ENCODE assay signal across 1 cellular context in genomic region chr15:31365655-31366127, GRCh38.
A peak's percentile ranks its signal among the peaks of the same experiment; 100 is the strongest.
TF ChIP-seq lines count a peak whose summit lies in the region.

No MANE protein-coding gene starts in this region.

TF ChIP-seq in K562, 482 proteins besides CTCF, POLR2A, EP300 and RAD21 (continued from another document and continues in another):
- TF ChIP-seq ZNF589 (CRISPR knock-in tag; IDR thresholded peaks at IDR 0.05; ENCODE audit: low read depth) (peak; percentile 39; the same call in 1 of the 2 replicates), ZBTB7A (IDR thresholded peaks at IDR 0.05; ENCODE audit: borderline replicate concordance, control insufficient read depth, low read depth, low read length) (peak; percentile 86), YBX1 (IDR thresholded peaks at IDR 0.05) (no peak), ZNF609 (CRISPR knock-in tag; IDR thresholded peaks at IDR 0.05; ENCODE audit: borderline replicate concordance) (no peak), ATF3 (IDR thresholded peaks at IDR 0.05) (peak; percentile 82), ATF3 (CRISPR knock-in tag; conservative IDR thresholded peaks at IDR 0.05) (no peak), CSDE1 (IDR thresholded peaks at IDR 0.05) (no peak), TFE3 (CRISPR knock-in tag; IDR thresholded peaks at IDR 0.05) (no peak), ZNF175 (CRISPR knock-in tag; IDR thresholded peaks at IDR 0.05; ENCODE audit: low read depth) (no peak), RFX1 (IDR thresholded peaks at IDR 0.05) (no peak), CLOCK (CRISPR knock-in tag; IDR thresholded peaks at IDR 0.05; ENCODE audit: borderline replicate concordance) (no peak), SMARCC2 (IDR thresholded peaks at IDR 0.05; ENCODE audit: low read depth) (no peak), NR4A1 (CRISPR knock-in tag; IDR thresholded peaks at IDR 0.05) (no peak), NR4A1 (tag; IDR thresholded peaks at IDR 0.05) (0 out of 2 replicates have a peak, but pooled peaks have one; percentile 72), ZNF165 (CRISPR knock-in tag; IDR thresholded peaks at IDR 0.05; ENCODE audit: borderline replicate concordance) (no peak), RCOR1 (IDR thresholded peaks at IDR 0.05; ENCODE audit: borderline replicate concordance in 1 of 2, low read depth in 2 of 2, low read length in 2 of 2) (peak in 1 of 2 experiments; percentile 42; a peak in 1 of 4 replicates), MAX (CRISPR knock-in tag; IDR thresholded peaks at IDR 0.05) (peak; percentile 88), ZNF3 (CRISPR knock-in tag; IDR thresholded peaks at IDR 0.05) (no peak), DPF2 (IDR thresholded peaks at IDR 0.05) (peak; percentile 75), TBL1XR1 (IDR thresholded peaks at IDR 0.05; ENCODE audit: low read length in 2 of 2) (no peak), HIVEP1 (CRISPR knock-in tag; IDR thresholded peaks at IDR 0.05) (no peak), ZNF518B (CRISPR knock-in tag; IDR thresholded peaks at IDR 0.05) (no peak), ZBTB34 (CRISPR knock-in tag; IDR thresholded peaks at IDR 0.05) (no peak), ESRRA (IDR thresholded peaks at IDR 0.05; ENCODE audit: borderline replicate concordance, low read depth) (peak; percentile 45; the same call in 1 of the 2 replicates), SUPT5H (IDR thresholded peaks at IDR 0.05) (no peak), NCOA1 (IDR thresholded peaks at IDR 0.05; ENCODE audit: low read depth) (no peak; the same call in 1 of the 2 replicates), IFI16 (CRISPR knock-in tag; IDR thresholded peaks at IDR 0.05) (no peak), HES1 (IDR thresholded peaks at IDR 0.05; ENCODE audit: low read depth) (no peak), MITF (IDR thresholded peaks at IDR 0.05) (no peak), TAL1 (IDR thresholded peaks at IDR 0.05) (peak; percentile 48; the same call in 1 of the 2 replicates), LEF1 (IDR thresholded peaks at IDR 0.05) (no peak), NRF1 (conservative IDR thresholded peaks at IDR 0.05 in 1 of 2, IDR thresholded peaks at IDR 0.05 in 1 of 2) (peak; percentile 69 to 75; a peak in 3 of 4 replicates), ZZZ3 (IDR thresholded peaks at IDR 0.05) (no peak), ZNF507 (tag; conservative IDR thresholded peaks at IDR 0.05) (no peak), POLR2G (IDR thresholded peaks at IDR 0.05; ENCODE audit: low read depth, low read length) (peak; percentile 83), IRF2 (CRISPR knock-in tag; IDR thresholded peaks at IDR 0.05) (no peak), ZNF778 (CRISPR knock-in tag; IDR thresholded peaks at IDR 0.05) (no peak), ZBTB1 (CRISPR knock-in tag; IDR thresholded peaks at IDR 0.05; ENCODE audit: borderline replicate concordance, low read depth) (no peak), ZNF280B (CRISPR knock-in tag; IDR thresholded peaks at IDR 0.05) (no peak), CBFA2T2 (conservative IDR thresholded peaks at IDR 0.05) (peak; percentile 62), SRSF1 (IDR thresholded peaks at IDR 0.05; ENCODE audit: low read depth, low read length) (no peak), USF1 (CRISPR knock-in tag; IDR thresholded peaks at IDR 0.05) (no peak), CHD4 (IDR thresholded peaks at IDR 0.05; ENCODE audit: insufficient read depth, insufficient replicate concordance, low read depth, low read length, poor library complexity, severe bottlenecking) (no peak), MIER1 (IDR thresholded peaks at IDR 0.05; ENCODE audit: low read depth) (no peak)
